ENCODE assay signal across 18 cellular contexts in the genomic region with DNA sequence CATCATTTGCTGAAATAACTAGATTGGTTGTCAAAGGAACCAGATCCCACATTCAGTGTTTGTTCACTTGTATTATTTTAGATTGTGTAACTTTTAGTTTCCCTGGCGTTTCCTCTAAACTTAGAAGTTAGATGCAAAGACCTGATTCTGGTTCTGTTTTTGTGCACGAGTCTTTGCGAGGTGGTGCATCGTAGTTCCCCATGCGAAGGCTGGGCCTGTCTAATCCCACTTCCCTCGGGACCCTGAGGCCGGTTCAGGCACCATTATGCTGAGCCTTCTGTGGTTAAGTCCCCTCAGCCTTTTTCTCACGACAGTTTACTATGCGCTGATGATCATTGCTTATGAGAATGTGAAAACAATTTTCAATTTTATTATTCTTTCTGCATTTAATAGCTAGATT.
DNase-seq lines count a peak whose midpoint lies in the region; ATAC-seq, FAIRE-seq and TF ChIP-seq lines count a peak whose summit lies in the region.
"Had no signal": no experiment of that assay in that cellular context is flagged by ENCODE, and none has a peak within 500 bp of the region (broad histone marks: within the 10 kb centered on the region; RNA-seq: fewer than 3 reads in every experiment).

No MANE protein-coding gene starts in this region.

- H3K27ac Mint-ChIP-seq in astrocyte (ENCODE audit: unreplicated experiment): peak overlapping the region; percentile 41

- peaks cover 22% of the 10 kb centered on the region for H3K4me1 Mint-ChIP-seq in astrocyte (ENCODE audit: low read depth, unreplicated experiment)

- peaks cover 74% of the 10 kb centered on the region for H3K79me2 ChIP-seq in astrocyte (ENCODE audit: insufficient read depth, low read length)

- H4K20me1 ChIP-seq in astrocyte (ENCODE audit: insufficient read depth, low read length): peaks cover 93% of the 10 kb centered on the region

- H3K9ac ChIP-seq in astrocyte (ENCODE audit: low read length): no peak overlapping the region

- no peak overlapping the region for H3K4me3 ChIP-seq in astrocyte (ENCODE audit: insufficient read depth, low read depth, low read length)

- H3K27me3 Mint-ChIP-seq in astrocyte (ENCODE audit: low read depth, unreplicated experiment): no peaks in the 10 kb centered on the region

- H3K36me3 Mint-ChIP-seq in astrocyte (ENCODE audit: low read depth, unreplicated experiment): peaks cover 34% of the 10 kb centered on the region

- ATAC-seq in sciatic nerve: peak; percentile 31
- no peak for ATAC-seq in HG03565 (IDR thresholded peaks at IDR 0.05; ENCODE audit: unreplicated experiment)
- ATAC-seq in Right ventricle myocardium superior (ENCODE audit: poor library complexity): no peak
- ATAC-seq: SK-N-SH treated with all-trans-retinoic acid at 6 μM for 48 hours had no signal

- H3K4me1 ChIP-seq in astrocyte (ENCODE audit: insufficient read depth, low read length): peaks cover 4% of the 10 kb centered on the region

- no peak for TF ChIP-seq CTCF in astrocyte (IDR thresholded peaks at IDR 0.05; ENCODE audit: insufficient read depth, low read depth, low read length)

- H3K27ac ChIP-seq in astrocyte (ENCODE audit: low read depth, low read length): no peak overlapping the region

- no peak for FAIRE-seq in astrocyte (lab: Jason Lieb, UNC)
- FAIRE-seq: GM12891, GM18507, H1 had no signal

- no peaks in the 10 kb centered on the region for H3K27me3 ChIP-seq in astrocyte (ENCODE audit: insufficient read depth, low read length)

- DNase-seq in D341Med (ENCODE audit: low spot score): peak; percentile 80
- peak; percentile 90 for DNase-seq in MV-4-11 (lab: John Stamatoyannopoulos, UW)
- DNase-seq in astrocyte (ENCODE audit: low read depth): no peak
- no peak for DNase-seq in sciatic nerve (ENCODE audit: low spot score)
- no peak for DNase-seq in hippocampal formation (lab: John Stamatoyannopoulos, UW)
- DNase-seq in KG1 (lab: John Stamatoyannopoulos, UW): no peak
- DNase-seq in Right ventricle myocardium superior: no peak
- DNase-seq: GF-D8, NCI-H1436, NCI-H2029, NCI-H2171, NCI-H446, SHP77 treated with DMSO at 0.1 percent for 48 hours had no signal

- H3K36me3 ChIP-seq in astrocyte (ENCODE audit: insufficient read depth, low read length): peaks cover 88% of the 10 kb centered on the region

- no peak overlapping the region for H3K4me3 Mint-ChIP-seq in astrocyte (ENCODE audit: unreplicated experiment)

- no peak overlapping the region for H3K4me2 ChIP-seq in astrocyte (ENCODE audit: low read length)

- no peak overlapping the region for H2AFZ ChIP-seq in astrocyte (ENCODE audit: low read depth, low read length)

- intact Hi-C loops in sciatic nerve (cut with DNase I) (no loop called here), Right ventricle myocardium superior (cut with DNase I) (no loop called here)

- H3K9me3 Mint-ChIP-seq in astrocyte (ENCODE audit: unreplicated experiment): no peaks in the 10 kb centered on the region

- H3K9me3 ChIP-seq in astrocyte (ENCODE audit: insufficient read depth, low read depth, low read length): no peaks in the 10 kb centered on the region

Comparison
In these comparisons a context has a peak if more than half of its experiments do, and no peak if none do; other contexts are left out.
1. DNase-seq: peak in D341Med (single experiment) and MV-4-11 (single experiment); none in astrocyte (single experiment), sciatic nerve (single experiment), hippocampal formation (0 of 2), KG1 (single experiment) and Right ventricle myocardium superior (single experiment).